8 cellular contexts compared by ENCODE assay signal in the genomic region with DNA sequence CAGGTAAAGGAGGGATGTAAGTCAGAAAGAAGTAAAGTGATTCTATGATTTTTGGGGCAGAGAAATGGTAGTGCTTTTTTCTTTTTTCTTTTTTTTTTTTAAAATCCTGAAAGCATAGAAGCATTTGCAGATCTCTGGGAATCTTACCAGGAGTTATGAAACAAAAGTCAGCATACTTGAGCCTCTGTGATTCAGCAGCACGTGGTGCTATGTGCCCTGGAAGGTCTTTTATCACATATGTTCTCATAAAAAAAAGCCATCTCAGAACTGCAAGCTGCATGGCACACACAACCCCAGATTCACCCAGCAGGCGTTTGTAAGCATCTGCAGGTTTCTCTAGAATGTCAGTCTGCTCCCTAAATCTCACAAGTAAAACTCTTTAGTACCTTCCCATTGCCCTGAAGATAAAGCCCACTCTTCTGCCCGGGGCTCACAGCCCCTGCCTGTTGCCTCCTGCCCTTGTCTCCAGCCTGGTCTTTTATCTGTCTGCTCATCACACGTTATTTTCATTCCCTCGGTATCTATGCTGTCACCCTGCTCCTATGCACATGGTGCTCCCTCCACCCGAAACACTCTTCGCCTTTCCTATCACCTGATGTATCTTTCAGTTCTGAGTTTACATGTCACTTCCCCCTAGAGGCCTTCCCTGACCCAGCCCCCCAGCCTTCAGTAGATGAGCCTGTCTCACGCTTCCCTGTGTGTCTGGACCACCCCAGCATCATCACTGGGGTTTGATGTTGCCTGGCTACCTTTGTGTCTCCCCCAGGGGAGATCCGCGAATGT.
DNase-seq lines count a peak whose midpoint lies in the region; TF ChIP-seq lines count a peak whose summit lies in the region.

No MANE protein-coding gene starts in this region.

- H3K4me1 ChIP-seq in suprapubic skin: peaks cover 20% of the 10 kb centered on the region
- H3K4me1 ChIP-seq in left ventricle myocardium inferior: peaks cover 10% of the 10 kb centered on the region

- no peaks in the 10 kb centered on the region for H3K27me3 ChIP-seq in suprapubic skin
- H3K27me3 ChIP-seq in left ventricle myocardium inferior (ENCODE audit: low read depth): peaks cover 20% of the 10 kb centered on the region

- H3K36me3 ChIP-seq in suprapubic skin (no peaks in the 10 kb centered on the region), left ventricle myocardium inferior (no peaks in the 10 kb centered on the region)

- intact Hi-C loops in left ventricle myocardium inferior (cut with micrococcal nuclease): no loop called here

- H3K4me3 ChIP-seq in HFF-Myc (replicated peaks; ENCODE audit: low read depth, low read length) (no peak overlapping the region), suprapubic skin (no peak overlapping the region), left ventricle myocardium inferior (no peak overlapping the region)

- DNase-seq in GM13977 (ENCODE audit: low spot score) (peak; percentile 59), HFF-Myc (ENCODE audit: extremely low read depth, low read depth) (peak; percentile 55), RPMI7951 (ENCODE audit: low read depth) (peak; percentile 25), myocyte (ENCODE audit: low read depth) (peak; percentile 60), COLO668 (lab: John Stamatoyannopoulos, UW; ENCODE audit: unreplicated experiment) (no peak), suprapubic skin (ENCODE audit: low spot score in 2 of 2) (no peak), left ventricle myocardium inferior (no peak)
- no peak for DNase-seq in activated CD4-positive, alpha-beta T cell treated with anti-CD3 and anti-CD28 coated beads, Interleukin-2, amount 50 U/mL, for 1 hour

- in situ Hi-C loops in GM13977 (cut with MboI; ENCODE audit: low pct_unique_long_range_greater_than_20kb, low sequenced_read_pairs, unreplicated experiment): no loop called here

- TF ChIP-seq CTCF in GM13977 (IDR thresholded peaks at IDR 0.05; ENCODE audit: extremely low read depth, insufficient read depth, missing control alignments) (no peak), HFF-Myc (IDR thresholded peaks at IDR 0.05; ENCODE audit: low read depth, low read length, missing control alignments) (no peak), suprapubic skin (IDR thresholded peaks at IDR 0.05) (no peak), left ventricle myocardium inferior (IDR thresholded peaks at IDR 0.05; ENCODE audit: borderline replicate concordance) (no peak)

- H3K9me3 ChIP-seq in suprapubic skin: no peaks in the 10 kb centered on the region
- no peaks in the 10 kb centered on the region for H3K9me3 ChIP-seq in left ventricle myocardium inferior (replicated peaks)

- H3K27ac ChIP-seq in suprapubic skin: no peak overlapping the region
- H3K27ac ChIP-seq in left ventricle myocardium inferior (replicated peaks): no peak overlapping the region

- no peak for TF ChIP-seq EP300 in suprapubic skin (IDR thresholded peaks at IDR 0.05)

- TF ChIP-seq POLR2A in suprapubic skin (IDR thresholded peaks at IDR 0.05): no peak

- 57% methylated on average over 10 of the region's 10 CpGs for WGBS in suprapubic skin

Comparison
In these comparisons a context has a peak if more than half of its experiments do, and no peak if none do; other contexts are left out.
1. DNase-seq: peak in GM13977 (single experiment), HFF-Myc (single experiment), RPMI7951 (single experiment) and myocyte (single experiment); none in activated CD4-positive, alpha-beta T cell treated with anti-CD3 and anti-CD28 coated beads, Interleukin-2, amount 50 U/mL, for 1 hour (single experiment), COLO668 (single experiment), suprapubic skin (0 of 2) and left ventricle myocardium inferior (single experiment).